ENCODE assay signal across 9 cellular contexts in the genomic region with DNA sequence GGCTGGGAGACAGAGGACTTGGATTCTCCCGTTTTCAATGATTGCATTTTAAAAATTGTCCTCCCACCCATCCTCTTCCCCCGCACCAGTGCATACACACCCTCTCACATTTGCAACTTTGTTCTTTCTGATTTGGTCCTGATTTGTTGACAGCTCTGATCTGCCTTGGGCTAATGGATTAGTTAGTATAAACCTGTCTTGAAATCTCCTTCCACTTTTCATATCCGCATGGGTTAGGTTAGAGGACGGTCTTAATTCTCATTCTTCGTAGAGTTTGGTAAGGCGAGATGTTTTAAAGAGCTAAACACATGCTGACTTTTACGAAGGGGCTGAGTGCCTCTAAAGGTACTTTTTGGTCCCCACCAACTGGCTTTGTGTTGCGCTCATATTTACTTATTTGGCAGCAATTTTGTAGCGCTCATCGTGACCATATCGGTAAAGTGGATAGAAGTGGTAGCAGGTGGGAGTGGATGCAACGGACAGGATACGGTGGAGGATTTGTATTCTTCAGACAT. TPM values are rescaled to one million over a fixed set of nuclear protein-coding genes. Genes with fewer than 3 reads are reported as not detected.
DNase-seq lines count a peak whose midpoint lies in the region; ATAC-seq and TF ChIP-seq lines count a peak whose summit lies in the region.
"Had no signal": no experiment of that assay in that cellular context is flagged by ENCODE, and none has a peak within 500 bp of the region (broad histone marks: within the 10 kb centered on the region; RNA-seq: fewer than 3 reads in every experiment).

No MANE protein-coding gene starts in this region.

- peaks cover 36% of the 10 kb centered on the region for H3K27me3 Mint-ChIP-seq in brain
- no peaks in the 10 kb centered on the region for H3K27me3 Mint-ChIP-seq in stimulated activated naive CD8-positive, alpha-beta T cell treated with anti-CD3 and anti-CD28 coated beads, Interleukin-15, Interleukin-2, amounts not matched to agents 100 ng/mL and 50 ng/mL, for 24 hours

- CTCF ChIA-PET in PC-3 (lab: Charles Lee): no interaction called here

- H3F3A ChIP-seq in PC-3 (ENCODE audit: low read length, unreplicated experiment): no peaks in the 10 kb centered on the region

- DNase-seq in NCI-H1417 (lab: John Stamatoyannopoulos, UW): peak; percentile 13 to 58 (median 55)
- DNase-seq in NCI-H1417 treated with DMSO at 0.1 percent for 48 hours (lab: John Stamatoyannopoulos, UW): no peak
- DNase-seq in PC-3: peak; percentile 39
- DNase-seq in kidney tubule cell (ENCODE audit: low spot score): peak; percentile 29
- DNase-seq in dedifferentiated amniotic fluid mesenchymal stem cell (ENCODE audit: extremely low spot score): no peak
- DNase-seq: DND-41 had no signal

- H3K4me1 Mint-ChIP-seq in brain: peaks cover 25% of the 10 kb centered on the region
- H3K4me1 Mint-ChIP-seq in stimulated activated naive CD8-positive, alpha-beta T cell treated with anti-CD3 and anti-CD28 coated beads, Interleukin-15, Interleukin-2, amounts not matched to agents 100 ng/mL and 50 ng/mL, for 24 hours (ENCODE audit: low read depth): peaks cover 30% of the 10 kb centered on the region

- no peaks in the 10 kb centered on the region for H3K36me3 Mint-ChIP-seq in brain
- H3K36me3 Mint-ChIP-seq in stimulated activated naive CD8-positive, alpha-beta T cell treated with anti-CD3 and anti-CD28 coated beads, Interleukin-15, Interleukin-2, amounts not matched to agents 100 ng/mL and 50 ng/mL, for 24 hours (ENCODE audit: low read depth): peaks cover 7% of the 10 kb centered on the region

- intact Hi-C loops in PC-3 (cut with micrococcal nuclease): loop anchor here (2.0 kb wide), 2 partner anchors 161 to 373 kb away; no protein-coding TSS in a partner anchor

- H3K4me3 Mint-ChIP-seq in brain: peak overlapping the region; percentile 84 to 93 (median 89)
- peak overlapping the region; percentile 99 for H3K4me3 Mint-ChIP-seq in stimulated activated naive CD8-positive, alpha-beta T cell treated with anti-CD3 and anti-CD28 coated beads, Interleukin-15, Interleukin-2, amounts not matched to agents 100 ng/mL and 50 ng/mL, for 24 hours

- no peaks in the 10 kb centered on the region for H3K9me2 ChIP-seq in PC-3 (replicated peaks; ENCODE audit: low read length)

- TSS peak; percentile 48 for BruUV-seq in PC-3 (replicated peaks; lab: Mats Ljungman, UMichigan)

- peak overlapping the region; percentile 74 for H3K4me2 ChIP-seq in PC-3 (ENCODE audit: low read length)

- peaks cover 59% of the 10 kb centered on the region for H3K79me2 ChIP-seq in PC-3 (ENCODE audit: low read length)

- POLR2A ChIA-PET in PC-3 (lab: Charles Lee; ENCODE audit: unreplicated experiment): no interaction called here

- no peaks in the 10 kb centered on the region for H3K36me3 ChIP-seq in PC-3 (ENCODE audit: low read depth, low read length)

- TF ChIP-seq CTCF in PC-3 (conservative IDR thresholded peaks at IDR 0.05; ENCODE audit: low read depth, low read length) (no peak), brain (conservative IDR thresholded peaks at IDR 0.05) (no peak)

- peaks cover 0 to 3% (median 2%) of the 10 kb centered on the region in 5 experiments for H3K9me3 Mint-ChIP-seq in brain
- H3K9me3 Mint-ChIP-seq in stimulated activated naive CD8-positive, alpha-beta T cell treated with anti-CD3 and anti-CD28 coated beads, Interleukin-15, Interleukin-2, amounts not matched to agents 100 ng/mL and 50 ng/mL, for 24 hours: peaks cover 7% of the 10 kb centered on the region

- ATAC-seq in HG02885 (IDR thresholded peaks at IDR 0.05; ENCODE audit: poor library complexity, unreplicated experiment) (peak; percentile 6), PC-3 (peak; percentile 7)

- H3K27ac ChIP-seq in PC-3 (ENCODE audit: low read length): peak overlapping the region; percentile 75

- H4K20me1 ChIP-seq in PC-3 (ENCODE audit: low read length): peaks cover 45% of the 10 kb centered on the region

- H3K4me1 ChIP-seq in PC-3 (ENCODE audit: insufficient read depth, low read length): peaks cover 29% of the 10 kb centered on the region

- H3K27me3 ChIP-seq in PC-3 (ENCODE audit: low read length): no peaks in the 10 kb centered on the region

- no peak overlapping the region for H2AFZ ChIP-seq in PC-3 (ENCODE audit: low read length)

- peak overlapping the region; percentile 94 for H3K4me3 ChIP-seq in PC-3 (ENCODE audit: low read length)

- peak overlapping the region in 4 of 5 experiments; percentile 0 to 79 (median 58) for H3K27ac Mint-ChIP-seq in brain
- H3K27ac Mint-ChIP-seq in stimulated activated naive CD8-positive, alpha-beta T cell treated with anti-CD3 and anti-CD28 coated beads, Interleukin-15, Interleukin-2, amounts not matched to agents 100 ng/mL and 50 ng/mL, for 24 hours: peak overlapping the region; percentile 96

- peak overlapping the region; percentile 94 for H3K9ac ChIP-seq in PC-3 (ENCODE audit: low read length)

- H3K9me3 ChIP-seq in PC-3 (ENCODE audit: low read length): no peaks in the 10 kb centered on the region

RNA-seq across cellular contexts. Expression of gene AHR, which starts 1.1 kb away (rescaled TPM):
- 62.5 and 72.7 TPM in 2 replicates for total RNA-seq in PC-3 (2014; rRNA removed)
- polyA plus RNA-seq in brain (ENCODE audit: insufficient read depth, low read depth, low replicate concordance): 1.6 TPM

Comparison
In these comparisons a context has a peak if more than half of its experiments do, and no peak if none do; other contexts are left out.
1. DNase-seq: peak in NCI-H1417 (3 of 3), PC-3 (single experiment) and kidney tubule cell (single experiment); none in NCI-H1417 treated with DMSO at 0.1 percent for 48 hours (single experiment) and dedifferentiated amniotic fluid mesenchymal stem cell (single experiment).